ENCODE assay signal across 18 cellular contexts in the genomic region with DNA sequence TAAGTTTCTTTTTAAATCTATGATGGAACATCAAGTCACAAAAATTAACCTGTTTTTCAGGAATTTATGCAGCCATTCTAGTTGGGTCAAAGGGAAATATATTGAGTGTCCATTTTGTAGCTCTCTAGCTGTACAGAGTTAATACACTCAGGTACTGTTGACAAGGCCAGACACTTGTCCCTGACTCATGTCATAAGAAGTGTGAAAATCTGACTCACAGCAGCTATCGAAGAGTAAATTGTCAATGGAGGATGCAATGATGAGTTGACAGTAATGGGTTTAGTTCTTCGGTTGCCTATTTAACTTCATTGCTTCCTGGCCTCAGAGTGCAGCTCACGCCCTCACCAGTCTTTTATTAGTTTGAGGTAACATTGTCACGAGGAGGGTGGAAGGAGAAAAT.
DNase-seq lines count a peak whose midpoint lies in the region; ATAC-seq, FAIRE-seq and TF ChIP-seq lines count a peak whose summit lies in the region.
"Had no signal": no experiment of that assay in that cellular context is flagged by ENCODE, and none has a peak within 500 bp of the region (broad histone marks: within the 10 kb centered on the region; RNA-seq: fewer than 3 reads in every experiment).

No MANE protein-coding gene starts in this region.

- no peak overlapping the region for H3K4me3 ChIP-seq in PC-3 (ENCODE audit: low read length)
- no peak overlapping the region for H3K4me3 ChIP-seq in bronchial epithelial cell (ENCODE audit: low read depth, low read length)
- H3K4me3 ChIP-seq: A549, GM12878, GM23248, HAP-1 had no signal

- H4K20me1 ChIP-seq in PC-3 (ENCODE audit: low read length) = no peaks in the 10 kb centered on the region

- no peak overlapping the region for H3K9ac ChIP-seq in PC-3 (ENCODE audit: low read length)
- H3K9ac ChIP-seq: GM23248 had no signal

- H3K9me2 ChIP-seq in PC-3 (replicated peaks; ENCODE audit: low read length) = no peaks in the 10 kb centered on the region

- no peak for TF ChIP-seq CTCF in PC-3 (conservative IDR thresholded peaks at IDR 0.05; ENCODE audit: low read depth, low read length)
- no peak for TF ChIP-seq CTCF in bronchial epithelial cell (IDR thresholded peaks at IDR 0.05; ENCODE audit: insufficient read depth, low read length, severe bottlenecking)

- intact Hi-C loops in PC-3 (cut with micrococcal nuclease) (no loop called here), left colon (cut with DNase I, micrococcal nuclease) (no loop called here)

- POLR2A ChIA-PET in PC-3 (lab: Charles Lee; ENCODE audit: unreplicated experiment) = no interaction called here

- H3K36me3 ChIP-seq in PC-3 (ENCODE audit: low read depth, low read length) = no peaks in the 10 kb centered on the region
- no peaks in the 10 kb centered on the region for H3K36me3 ChIP-seq in bronchial epithelial cell (ENCODE audit: control insufficient read depth, insufficient read depth, low read length)
- H3K36me3 ChIP-seq: HAP-1 had no signal

- DNase-seq in PC-3 (peak; percentile 10), bronchial epithelial cell (ENCODE audit: low read depth) (peak; percentile 62), left colon (no peak), 8988T (no peak), NCI-H1694 (lab: John Stamatoyannopoulos, UW) (no peak)
- DNase-seq in effector CD4-positive, alpha-beta T cell = no peak
- DNase-seq: AML-193; Caco-2; CD4-positive, alpha-beta T cell; DMS79 treated with DMSO at 0.1 percent for 48 hours; GM23248 had no signal

- no TSS peak for BruUV-seq in PC-3 (replicated peaks; lab: Mats Ljungman, UMichigan)

- H3K79me2 ChIP-seq in PC-3 (ENCODE audit: low read length) = no peaks in the 10 kb centered on the region

- H3K27me3 ChIP-seq in PC-3 (ENCODE audit: low read length) = no peaks in the 10 kb centered on the region
- H3K27me3 ChIP-seq in bronchial epithelial cell (ENCODE audit: control insufficient read depth, insufficient read depth, low read length) = no peaks in the 10 kb centered on the region

- H3K4me2 ChIP-seq in PC-3 (ENCODE audit: low read length) = no peak overlapping the region
- H3K4me2 ChIP-seq: A549 had no signal

- no peaks in the 10 kb centered on the region for H3K4me1 ChIP-seq in PC-3 (ENCODE audit: insufficient read depth, low read length)
- H3K4me1 ChIP-seq: A549, Caco-2, HAP-1 had no signal

- no peak for ATAC-seq in PC-3
- ATAC-seq in left colon = peak; percentile 34
- ATAC-seq in HG02970 (IDR thresholded peaks at IDR 0.05; ENCODE audit: low FRiP score, unreplicated experiment) = no peak
- ATAC-seq: A549, GM12878 had no signal

- no peaks in the 10 kb centered on the region for H3F3A ChIP-seq in PC-3 (ENCODE audit: low read length, unreplicated experiment)

- no peaks in the 10 kb centered on the region for H3K9me3 ChIP-seq in PC-3 (ENCODE audit: low read length)
- H3K9me3 ChIP-seq: A549, Caco-2, HAP-1 had no signal

- H3K27ac ChIP-seq in PC-3 (ENCODE audit: low read length) = no peak overlapping the region
- H3K27ac ChIP-seq: A549, C4-2B, GM23248 had no signal

- peak; percentile 93 for FAIRE-seq in bronchial epithelial cell (lab: Jason Lieb, UNC)
- FAIRE-seq: A549, D721Med, GM12878, GM19239 had no signal

- no peak overlapping the region for H2AFZ ChIP-seq in PC-3 (ENCODE audit: low read length)
- H2AFZ ChIP-seq: GM23248 had no signal

- CTCF ChIA-PET in PC-3 (lab: Charles Lee) = no interaction called here

Comparison
In these comparisons a context has a peak if more than half of its experiments do, and no peak if none do; other contexts are left out.
1. DNase-seq: peak in PC-3 (single experiment) and bronchial epithelial cell (single experiment); none in left colon (0 of 2), 8988T (single experiment), effector CD4-positive, alpha-beta T cell (single experiment) and NCI-H1694 (single experiment).